9 cellular contexts compared by ENCODE assay signal in genomic region chr3:125142418-125142778, GRCh38.
DNase-seq lines count a peak whose midpoint lies in the region; ATAC-seq and TF ChIP-seq lines count a peak whose summit lies in the region.
"Had no signal": no experiment of that assay in that cellular context is flagged by ENCODE, and none has a peak within 500 bp of the region (broad histone marks: within the 10 kb centered on the region; RNA-seq: fewer than 3 reads in every experiment).

No MANE protein-coding gene starts in this region.

- no peaks in the 10 kb centered on the region for H3K27me3 Mint-ChIP-seq in T-cell

- peaks cover 36 to 47% (median 37%) of the 10 kb centered on the region in 3 donors for H3K4me1 Mint-ChIP-seq in T-cell

- peaks cover 15% of the 10 kb centered on the region for H3K4me1 ChIP-seq in iPS-15b (ENCODE audit: control insufficient read depth, insufficient read depth, low read length)

- peak overlapping the region; percentile 74 to 80 (median 77) for H3K4me3 Mint-ChIP-seq in T-cell

- H3K36me3 ChIP-seq in iPS-15b (ENCODE audit: control insufficient read depth, insufficient read depth, low read length), result no peaks in the 10 kb centered on the region

- H3K36me3 Mint-ChIP-seq in T-cell, result no peaks in the 10 kb centered on the region

- DNase-seq in T-cell, result no peak
- DNase-seq in NCI-H1105 (lab: John Stamatoyannopoulos, UW), result no peak
- DNase-seq in putamen (ENCODE audit: low spot score), result no peak
- DNase-seq in activated CD4-positive, CD25-positive, alpha-beta regulatory T cell treated with anti-CD3 and anti-CD28 coated beads, Interleukin-2, amount 50 U/mL, for 72 hours, result no peak
- no peak for DNase-seq in NCI-H1930 (lab: John Stamatoyannopoulos, UW)

- peak overlapping the region; percentile 10 to 89 for H3K27ac Mint-ChIP-seq in T-cell

- H3K27me3 ChIP-seq in iPS-15b (ENCODE audit: control insufficient read depth, insufficient read depth, low read length), result peaks cover 14% of the 10 kb centered on the region

- H3K9me3 ChIP-seq in iPS-15b (ENCODE audit: control insufficient read depth, insufficient read depth, low read length), result no peaks in the 10 kb centered on the region

- peak overlapping the region in 17 of 21 experiments; percentile 13 to 86 (median 73) for H3K27ac ChIP-seq in skin epidermis

- no peaks in the 10 kb centered on the region for H3K9me3 Mint-ChIP-seq in T-cell

- POLR2A ChIA-PET in T-cell (lab: Charles Lee), result interaction anchor here in 1 of 2 donors (0.6 kb wide), 1 partner anchor 504 kb away, joined by 3 read pairs; no protein-coding TSS in a partner anchor

- CTCF ChIA-PET in T-cell (lab: Charles Lee), result no interaction called here

- no peak for TF ChIP-seq CTCF in GM12875 (IDR thresholded peaks at IDR 0.05; ENCODE audit: borderline replicate concordance, insufficient read depth, low read depth, low read length)

- H3K9ac ChIP-seq in iPS-15b (ENCODE audit: low read depth, low read length), result no peak overlapping the region

- no peak for ATAC-seq in T-cell (replicated peaks in 1 of 4)
- ATAC-seq: SK-N-SH treated with all-trans-retinoic acid at 6 μM for 48 hours had no signal

- H3K4me3 ChIP-seq in GM12875 (ENCODE audit: low read depth, low read length), result peak overlapping the region; percentile 49
- peak overlapping the region; percentile 56 for H3K4me3 ChIP-seq in iPS-15b (ENCODE audit: low read depth, low read length)
- no peak overlapping the region for H3K4me3 ChIP-seq in skin epidermis

Comparison
In these comparisons a context has a peak if more than half of its experiments do, and no peak if none do; other contexts are left out.
1. H3K4me3 ChIP-seq: peak in GM12875 (single experiment) and iPS-15b (single experiment); none in skin epidermis (0 of 7).